In the genomic region with DNA sequence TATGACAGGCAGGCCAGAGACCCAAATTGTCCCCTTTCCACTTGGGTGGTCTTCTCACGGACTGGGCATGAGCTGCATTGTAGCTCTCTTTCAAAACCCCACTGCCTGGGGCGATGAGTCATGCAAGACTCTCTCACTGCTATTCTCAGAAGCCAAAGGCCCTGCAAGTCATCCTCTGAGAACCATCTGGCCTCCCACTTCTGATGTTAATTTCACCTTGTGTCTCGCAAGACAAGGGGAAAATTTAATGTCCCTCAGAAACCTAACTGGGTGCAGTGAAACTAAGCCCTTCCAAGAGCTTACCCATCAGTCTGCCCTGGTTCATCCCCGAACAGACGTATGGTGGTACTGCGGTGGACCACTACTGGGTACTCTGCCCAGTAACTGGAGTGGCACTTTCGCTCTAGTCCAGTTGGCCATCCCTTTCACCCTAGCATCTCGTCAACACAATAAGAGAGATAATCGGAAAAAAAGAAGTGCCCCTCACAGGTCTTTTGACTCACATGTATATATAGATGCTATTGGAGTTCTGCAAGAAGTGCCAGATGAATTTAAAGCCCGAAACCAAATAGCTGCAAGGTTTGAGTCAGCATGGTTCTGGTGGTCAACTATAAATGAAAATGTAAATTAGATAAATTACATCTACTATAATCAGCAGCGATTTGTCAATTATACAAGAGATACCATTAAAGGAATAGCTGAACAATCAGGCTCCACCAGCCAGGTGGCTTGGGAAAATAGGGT, we compare ENCODE assay signal across 9 cellular contexts.
DNase-seq lines count a peak whose midpoint lies in the region; ATAC-seq lines count a peak whose summit lies in the region.
"Had no signal": no experiment of that assay in that cellular context is flagged by ENCODE, and none has a peak within 500 bp of the region (broad histone marks: within the 10 kb centered on the region; RNA-seq: fewer than 3 reads in every experiment).

No MANE protein-coding gene starts in this region.

- intact Hi-C loops in head of caudate nucleus (cut with DNase I) = no loop called here

- peak; percentile 16 for DNase-seq in AG08395 (ENCODE audit: low spot score)
- DNase-seq in ecto neural progenitor cell (ENCODE audit: low spot score) = peak; percentile 72
- DNase-seq in head of caudate nucleus = no peak
- DNase-seq in COR-L47 (lab: John Stamatoyannopoulos, UW) = no peak
- no peak for DNase-seq in NCI-H2227 treated with DMSO at 0.1 percent for 48 hours (lab: John Stamatoyannopoulos, UW)
- no peak for DNase-seq in HCEC 1CT
- DNase-seq: BE2C had no signal

- ATAC-seq in GM19395 (IDR thresholded peaks at IDR 0.05; ENCODE audit: unreplicated experiment) (peak; percentile 91), HG03159 (IDR thresholded peaks at IDR 0.05; ENCODE audit: unreplicated experiment) (peak; percentile 80)

Comparison
In these comparisons a context has a peak if more than half of its experiments do, and no peak if none do; other contexts are left out.
1. DNase-seq: peak in AG08395 (single experiment) and ecto neural progenitor cell (single experiment); none in head of caudate nucleus (0 of 42), COR-L47 (single experiment), NCI-H2227 treated with DMSO at 0.1 percent for 48 hours (single experiment) and HCEC 1CT (single experiment).